ENCODE assay signal across 9 cellular contexts in the genomic region with DNA sequence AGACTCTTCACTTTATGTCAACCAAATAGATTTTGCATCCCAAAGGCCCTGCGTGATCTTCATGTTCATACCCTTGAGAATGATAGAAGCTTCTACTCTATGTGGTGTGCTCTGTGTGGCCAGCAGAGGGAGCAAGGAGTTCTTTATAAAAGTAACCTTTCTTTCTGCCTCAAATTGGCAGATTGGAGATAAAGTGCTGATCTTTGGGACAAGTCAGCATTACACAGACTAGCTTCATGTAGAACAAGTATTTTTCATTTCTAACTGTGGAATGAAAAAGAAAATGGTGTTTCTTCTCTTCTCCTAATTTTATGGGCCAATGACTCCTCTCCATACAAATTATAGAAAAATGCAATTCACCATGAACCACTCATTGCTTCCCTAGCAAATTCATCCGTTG.
DNase-seq lines count a peak whose midpoint lies in the region; ATAC-seq and TF ChIP-seq lines count a peak whose summit lies in the region.
"Had no signal": no experiment of that assay in that cellular context is flagged by ENCODE, and none has a peak within 500 bp of the region (broad histone marks: within the 10 kb centered on the region; RNA-seq: fewer than 3 reads in every experiment).

No MANE protein-coding gene starts in this region.

- H3K4me2 ChIP-seq in Loucy (ENCODE audit: low read depth, low read length, poor library complexity, severe bottlenecking) = no peak overlapping the region
- H3K4me2 ChIP-seq: BLaER1 treated with 17β-estradiol and CSF1 and Interleukin-3, amounts not matched to agents 10 nM and 100 nM had no signal

- TF ChIP-seq CTCF in Loucy (conservative IDR thresholded peaks at IDR 0.05; ENCODE audit: low read length) = peak; percentile 88
- peak; percentile 42 for TF ChIP-seq CTCF in psoas muscle (IDR thresholded peaks at IDR 0.05)

- no peaks in the 10 kb centered on the region for H3K36me3 ChIP-seq in Loucy (ENCODE audit: insufficient read depth, low read length)
- H3K36me3 ChIP-seq in psoas muscle (ENCODE audit: insufficient read depth in 1 of 2, low read depth in 1 of 2) = no peaks in the 10 kb centered on the region
- H3K36me3 ChIP-seq: BLaER1 treated with 17β-estradiol and CSF1 and Interleukin-3, amounts not matched to agents 10 nM and 100 nM had no signal

- H3K9me3 ChIP-seq in Loucy (ENCODE audit: insufficient read depth, low read depth, low read length) (no peaks in the 10 kb centered on the region), psoas muscle (no peaks in the 10 kb centered on the region)
- H3K9me3 ChIP-seq: BLaER1 treated with 17β-estradiol and CSF1 and Interleukin-3, amounts not matched to agents 10 nM and 100 nM had no signal

- no peak overlapping the region for H3K9ac ChIP-seq in Loucy (ENCODE audit: low read depth, low read length, poor library complexity, severe bottlenecking)
- H3K9ac ChIP-seq: BLaER1 treated with 17β-estradiol and CSF1 and Interleukin-3, amounts not matched to agents 10 nM and 100 nM had no signal

- H3K9me3 Mint-ChIP-seq in activated CD4-positive, alpha-beta T cell treated with anti-CD3 and anti-CD28 coated beads, Interleukin-2, amount 10 ng/mL, durations not matched to agents 24 days and 14 days = no peaks in the 10 kb centered on the region

- intact Hi-C loops in activated CD4-positive, alpha-beta T cell treated with anti-CD3 and anti-CD28 coated beads, Interleukin-2, amount 10 ng/mL, durations not matched to agents 24 days and 14 days (cut with micrococcal nuclease) = loop anchor here (5.0 kb wide), 1 partner anchor 237 kb away; no protein-coding TSS in a partner anchor
- intact Hi-C loops in psoas muscle (cut with DNase I) = no loop called here

- H3K27me3 Mint-ChIP-seq in activated CD4-positive, alpha-beta T cell treated with anti-CD3 and anti-CD28 coated beads, Interleukin-2, amount 10 ng/mL, durations not matched to agents 24 days and 14 days = no peaks in the 10 kb centered on the region

- H3K9me2 ChIP-seq in Loucy (replicated peaks; ENCODE audit: low read depth, low read length) = no peaks in the 10 kb centered on the region

- H3K4me3 ChIP-seq in Loucy (ENCODE audit: low read length, poor library complexity, severe bottlenecking) = no peak overlapping the region
- no peak overlapping the region for H3K4me3 ChIP-seq in psoas muscle
- H3K4me3 ChIP-seq: BLaER1 treated with 17β-estradiol and CSF1 and Interleukin-3, amounts not matched to agents 10 nM and 100 nM had no signal

- H3K4me3 Mint-ChIP-seq in activated CD4-positive, alpha-beta T cell treated with anti-CD3 and anti-CD28 coated beads, Interleukin-2, amount 10 ng/mL, durations not matched to agents 24 days and 14 days = no peak overlapping the region

- no peak overlapping the region for H2AFZ ChIP-seq in Loucy (ENCODE audit: low read length)

- WGBS in psoas muscle, 3 donors = 42 to 57% (median 51%) methylated on average over 2 of the region's 2 CpGs

- no peaks in the 10 kb centered on the region for H3K27me3 ChIP-seq in Loucy (ENCODE audit: insufficient read depth, low read length, poor library complexity, severe bottlenecking)
- H3K27me3 ChIP-seq in psoas muscle (ENCODE audit: insufficient read depth in 3 of 3, low read length in 2 of 3) = no peaks in the 10 kb centered on the region
- H3K27me3 ChIP-seq: BLaER1 treated with 17β-estradiol and CSF1 and Interleukin-3, amounts not matched to agents 10 nM and 100 nM had no signal

- DNase-seq in NCI-H1436 (lab: John Stamatoyannopoulos, UW) = peak; percentile 18
- DNase-seq in NCI-H1436 treated with DMSO at 0.1 percent for 48 hours (lab: John Stamatoyannopoulos, UW) = no peak
- DNase-seq in activated CD4-positive, alpha-beta T cell treated with anti-CD3 and anti-CD28 coated beads, Interleukin-2, amount 10 ng/mL, durations not matched to agents 24 days and 14 days = peak; percentile 68
- DNase-seq in globus pallidus (ENCODE audit: low spot score) = peak; percentile 69
- DNase-seq in psoas muscle = peak; percentile 19 to 42
- DNase-seq in KG1 (lab: John Stamatoyannopoulos, UW) = no peak

- H3K4me1 ChIP-seq in Loucy (ENCODE audit: insufficient read depth, low read length, poor library complexity, severe bottlenecking) (no peaks in the 10 kb centered on the region), psoas muscle (no peaks in the 10 kb centered on the region)

- H4K20me1 ChIP-seq in Loucy (ENCODE audit: insufficient read depth, low read length, poor library complexity, severe bottlenecking) = no peaks in the 10 kb centered on the region
- H4K20me1 ChIP-seq: BLaER1 treated with 17β-estradiol and CSF1 and Interleukin-3, amounts not matched to agents 10 nM and 100 nM had no signal

- ATAC-seq in GM21786 (IDR thresholded peaks at IDR 0.05; ENCODE audit: unreplicated experiment) = peak; percentile 40
- no peak for ATAC-seq in psoas muscle

- no peaks in the 10 kb centered on the region for H3F3A ChIP-seq in Loucy (ENCODE audit: low read depth)

- H3K36me3 Mint-ChIP-seq in activated CD4-positive, alpha-beta T cell treated with anti-CD3 and anti-CD28 coated beads, Interleukin-2, amount 10 ng/mL, durations not matched to agents 24 days and 14 days (ENCODE audit: low read depth) = no peaks in the 10 kb centered on the region

- no peaks in the 10 kb centered on the region for H3K4me1 Mint-ChIP-seq in activated CD4-positive, alpha-beta T cell treated with anti-CD3 and anti-CD28 coated beads, Interleukin-2, amount 10 ng/mL, durations not matched to agents 24 days and 14 days

- no peak overlapping the region for H3K27ac Mint-ChIP-seq in activated CD4-positive, alpha-beta T cell treated with anti-CD3 and anti-CD28 coated beads, Interleukin-2, amount 10 ng/mL, durations not matched to agents 24 days and 14 days

- H3K79me2 ChIP-seq in Loucy (ENCODE audit: insufficient read depth, low read length) = no peaks in the 10 kb centered on the region

- no peak overlapping the region for H3K27ac ChIP-seq in psoas muscle
- H3K27ac ChIP-seq: BLaER1 treated with 17β-estradiol and CSF1 and Interleukin-3, amounts not matched to agents 10 nM and 100 nM had no signal

Comparison
In these comparisons a context has a peak if more than half of its experiments do, and no peak if none do; other contexts are left out.
1. DNase-seq: peak in NCI-H1436 (single experiment), activated CD4-positive, alpha-beta T cell treated with anti-CD3 and anti-CD28 coated beads, Interleukin-2, amount 10 ng/mL, durations not matched to agents 24 days and 14 days (single experiment), globus pallidus (single experiment) and psoas muscle (2 of 2); none in NCI-H1436 treated with DMSO at 0.1 percent for 48 hours (single experiment) and KG1 (single experiment).